Comparison of ENCODE assay signal across 19 cellular contexts in genomic region chr12:11669348-11669747, GRCh38.
"Had no signal": no experiment of that assay in that cellular context is flagged by ENCODE, and none has a peak within 500 bp of the region (broad histone marks: within the 10 kb centered on the region; RNA-seq: fewer than 3 reads in every experiment).

No MANE protein-coding gene starts in this region.

- ATAC-seq: left lobe of liver, natural killer cell, right cardiac atrium had no signal

- H3K4me3 ChIP-seq: heart left ventricle, spleen, transverse colon had no signal

- H3K27me3 ChIP-seq: heart left ventricle, spleen, transverse colon had no signal

- H3K9me3 ChIP-seq: heart left ventricle, spleen, transverse colon had no signal

- H3K36me3 Mint-ChIP-seq: natural killer cell had no signal

- H3K4me3 Mint-ChIP-seq: activated CD4-positive, alpha-beta memory T cell treated with anti-CD3 and anti-CD28 coated beads for 36 hours; activated naive CD8-positive, alpha-beta T cell treated with anti-CD3 and anti-CD28 coated beads for 36 hours; memory B cell; natural killer cell; T-helper 1 cell treated with Interleukin-12 subunit alpha and Interleukin-12 subunit beta and Interleukin-4 antibody, amounts not matched to agents 30 μg/mL and 1 μg/mL, for 36 hours had no signal

- H3K27me3 Mint-ChIP-seq: activated CD4-positive, alpha-beta memory T cell treated with anti-CD3 and anti-CD28 coated beads for 36 hours; activated naive CD8-positive, alpha-beta T cell treated with anti-CD3 and anti-CD28 coated beads for 36 hours; memory B cell; progenitor cell of endocrine pancreas had no signal

- H3K36me3 ChIP-seq: transverse colon had no signal

- H3K27ac ChIP-seq: transverse colon had no signal

- DNase-seq: activated CD4-positive, alpha-beta memory T cell treated with anti-CD3 and anti-CD28 coated beads for 36 hours; activated gamma-delta T cell; activated naive CD8-positive, alpha-beta T cell treated with anti-CD3 and anti-CD28 coated beads for 36 hours; activated T-cell treated with anti-CD3 and anti-CD28 coated beads, Interleukin-2, amount 50 U/mL, for 48 hours; anterior cingulate cortex; foreskin melanocyte; heart left ventricle; natural killer cell; nucleus accumbens; right cardiac atrium; stimulated activated CD4-positive, alpha-beta T cell treated with anti-CD3 and anti-CD28 coated beads, Interleukin-1b, Interleukin-23, amount 100 ng/mL, for 48 hours; stimulated activated naive CD4-positive, alpha-beta T cell; substantia nigra; transverse colon had no signal

- H3K27ac Mint-ChIP-seq: activated CD4-positive, alpha-beta memory T cell treated with anti-CD3 and anti-CD28 coated beads for 36 hours; activated naive CD8-positive, alpha-beta T cell treated with anti-CD3 and anti-CD28 coated beads for 36 hours; natural killer cell; progenitor cell of endocrine pancreas; T-helper 1 cell treated with Interleukin-12 subunit alpha and Interleukin-12 subunit beta and Interleukin-4 antibody, amounts not matched to agents 30 μg/mL and 1 μg/mL, for 36 hours had no signal

- H3K9me3 Mint-ChIP-seq: activated CD4-positive, alpha-beta memory T cell treated with anti-CD3 and anti-CD28 coated beads for 36 hours; activated naive CD8-positive, alpha-beta T cell treated with anti-CD3 and anti-CD28 coated beads for 36 hours; memory B cell; natural killer cell; T-helper 1 cell treated with Interleukin-12 subunit alpha and Interleukin-12 subunit beta and Interleukin-4 antibody, amounts not matched to agents 30 μg/mL and 1 μg/mL, for 36 hours had no signal
